In genomic region chr9:136960212-136960937, GRCh38 we compare ENCODE assay signal across 1 cellular context.
TF ChIP-seq lines count a peak whose summit lies in the region.

No MANE protein-coding gene starts in this region.

TF ChIP-seq in IMR-90, 13 proteins besides CTCF, POLR2A, EP300 and RAD21 (continued from another document):
- TF ChIP-seq NFE2L2 (IDR thresholded peaks at IDR 0.05; ENCODE audit: low read depth, low read length) (no peak), MAZ (IDR thresholded peaks at IDR 0.05; ENCODE audit: borderline replicate concordance, low read depth, low read length) (no peak), MXI1 (IDR thresholded peaks at IDR 0.05; ENCODE audit: borderline replicate concordance, low read depth, low read length) (no peak), MAFK (IDR thresholded peaks at IDR 0.05; ENCODE audit: low read depth, low read length) (no peak), USF2 (IDR thresholded peaks at IDR 0.05; ENCODE audit: low read depth, low read length) (no peak), ELK1 (IDR thresholded peaks at IDR 0.05; ENCODE audit: borderline replicate concordance, low read depth, low read length) (no peak), FOS (IDR thresholded peaks at IDR 0.05; ENCODE audit: low read depth, low read length) (no peak), CEBPB (IDR thresholded peaks at IDR 0.05; ENCODE audit: low read depth, low read length) (no peak), RCOR1 (IDR thresholded peaks at IDR 0.05; ENCODE audit: insufficient replicate concordance, low read length) (no peak), RFX5 (IDR thresholded peaks at IDR 0.05; ENCODE audit: low read depth, low read length) (no peak), SMC3 (IDR thresholded peaks at IDR 0.05; ENCODE audit: low read depth, low read length) (no peak), CHD1 (IDR thresholded peaks at IDR 0.05; ENCODE audit: low read depth, low read length) (no peak)
